In genomic region chr2:163479599-163479998, GRCh38 we compare ENCODE assay signal across 28 cellular contexts.
"Had no signal": no experiment of that assay in that cellular context is flagged by ENCODE, and none has a peak within 500 bp of the region (broad histone marks: within the 10 kb centered on the region; RNA-seq: fewer than 3 reads in every experiment).

No MANE protein-coding gene starts in this region.

- H3K27ac Mint-ChIP-seq: dendritic cell treated with granulocyte-macrophage colony-stimulating factor and Interleukin-4, amounts not matched to agents 40 ng/mL and 50 ng/mL, for 4 days; effector memory CD8-positive, alpha-beta T cell; endodermal cell had no signal

- ATAC-seq: effector memory CD8-positive, alpha-beta T cell; esophagus mucosa; foreskin keratinocyte; gastrocnemius medialis; heart left ventricle; heart right ventricle had no signal

- DNase-seq: colonic mucosa; cortex of kidney; dermis blood vessel endothelial cell; dorsolateral prefrontal cortex; effector CD4-positive, alpha-beta T cell; effector CD8-positive, alpha-beta T cell; effector memory CD4-positive, alpha-beta T cell; effector memory CD8-positive, alpha-beta T cell; endodermal cell; erythroblast; esophagus squamous epithelium; foreskin fibroblast; foreskin keratinocyte; foreskin melanocyte; gastrocnemius medialis; glutamatergic neuron; head of caudate nucleus; heart left ventricle; heart right ventricle had no signal

- FAIRE-seq: colon, endometrium, endothelial cell of umbilical vein, frontal cortex had no signal

- H3K9me3 ChIP-seq: colonic mucosa, esophagus muscularis mucosa, esophagus squamous epithelium, gastrocnemius medialis had no signal

- H3K4me3 Mint-ChIP-seq: dendritic cell treated with granulocyte-macrophage colony-stimulating factor and Interleukin-4, amounts not matched to agents 40 ng/mL and 50 ng/mL, for 4 days; effector memory CD8-positive, alpha-beta T cell; endodermal cell had no signal

- H3K27ac ChIP-seq: colonic mucosa, coronary artery, dorsolateral prefrontal cortex, epithelial cell of prostate, esophagus muscularis mucosa, esophagus squamous epithelium, foreskin keratinocyte, gastrocnemius medialis, heart left ventricle, heart right ventricle had no signal

- H3K27me3 ChIP-seq: colonic mucosa, dorsolateral prefrontal cortex, esophagus muscularis mucosa, esophagus squamous epithelium, gastrocnemius medialis, heart left ventricle, heart right ventricle had no signal

- H3K36me3 ChIP-seq: colonic mucosa, esophagus muscularis mucosa, esophagus squamous epithelium, gastrocnemius medialis, heart left ventricle, heart right ventricle had no signal

- H3K4me1 ChIP-seq: colonic mucosa, esophagus muscularis mucosa, esophagus squamous epithelium, foreskin keratinocyte, gastrocnemius medialis, heart right ventricle had no signal

- H3K27me3 Mint-ChIP-seq: dendritic cell treated with granulocyte-macrophage colony-stimulating factor and Interleukin-4, amounts not matched to agents 40 ng/mL and 50 ng/mL, for 4 days; effector memory CD8-positive, alpha-beta T cell had no signal

- H3K9me3 Mint-ChIP-seq: effector memory CD8-positive, alpha-beta T cell had no signal

- H3K4me3 ChIP-seq: colonic mucosa, coronary artery, dorsolateral prefrontal cortex, esophagus muscularis mucosa, esophagus squamous epithelium, gastrocnemius medialis, heart left ventricle, heart right ventricle had no signal
